ENCODE assay signal across 27 cellular contexts in the genomic region with DNA sequence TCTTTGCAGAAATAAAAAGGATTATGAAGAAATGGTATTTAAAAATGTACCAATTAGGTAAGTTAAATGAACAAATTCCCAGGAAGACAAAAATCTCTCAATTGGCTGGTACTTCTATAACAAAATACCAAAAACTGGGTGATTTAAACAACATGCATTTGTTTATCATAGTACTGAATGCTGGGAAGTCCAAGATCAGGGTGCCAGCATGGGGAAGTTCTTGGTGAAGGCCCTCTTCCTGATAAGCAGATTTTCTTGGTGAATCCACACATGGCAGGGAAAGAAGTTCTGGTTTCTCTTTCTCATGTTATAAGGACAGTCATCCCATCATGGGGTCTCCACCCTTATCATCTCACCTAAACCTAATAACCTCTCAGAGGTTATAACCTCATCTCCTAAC.
"Had no signal": no experiment of that assay in that cellular context is flagged by ENCODE, and none has a peak within 500 bp of the region (broad histone marks: within the 10 kb centered on the region; RNA-seq: fewer than 3 reads in every experiment).

No MANE protein-coding gene starts in this region.

- H3K27me3 Mint-ChIP-seq: naive thymus-derived CD4-positive, alpha-beta T cell had no signal

- H3K79me2 ChIP-seq: hepatocyte had no signal

- H3K27me3 ChIP-seq: gastroesophageal sphincter, heart left ventricle, hepatocyte, ovary, sigmoid colon, stomach, tibial artery, upper lobe of left lung had no signal

- H3K36me3 Mint-ChIP-seq: naive thymus-derived CD4-positive, alpha-beta T cell; stimulated activated effector memory CD8-positive, alpha-beta T cell treated with anti-CD3 and anti-CD28 coated beads, Interleukin-12 subunit alpha, Interleukin-12 subunit beta, amount 100 ng/mL, for 72 hours had no signal

- H3K4me1 Mint-ChIP-seq: nephron progenitor cell; stimulated activated effector memory CD8-positive, alpha-beta T cell treated with anti-CD3 and anti-CD28 coated beads, Interleukin-12 subunit alpha, Interleukin-12 subunit beta, amount 100 ng/mL, for 72 hours had no signal

- ATAC-seq: gastroesophageal sphincter; heart left ventricle; left colon; lower lobe of right lung; naive thymus-derived CD4-positive, alpha-beta T cell; psoas muscle; right cardiac atrium; stimulated activated effector memory CD8-positive, alpha-beta T cell treated with anti-CD3 and anti-CD28 coated beads, Interleukin-12 subunit alpha, Interleukin-12 subunit beta, amount 100 ng/mL, for 72 hours had no signal

- DNase-seq: dermis blood vessel endothelial cell; effector memory CD4-positive, alpha-beta T cell; erythroblast; heart left ventricle; left colon; left ventricle myocardium inferior; lower lobe of right lung; mesenchymal stem cell; midbrain; naive thymus-derived CD4-positive, alpha-beta T cell; nephron progenitor cell; occipital lobe; ovary; posterior cingulate gyrus; psoas muscle; right cardiac atrium; sigmoid colon; stimulated activated CD4-positive, alpha-beta T cell treated with anti-CD3 and anti-CD28 coated beads, Interleukin-2, amount 100 ng/mL, for 24 hours; stimulated activated CD4-positive, alpha-beta T cell treated with anti-CD3 and anti-CD28 coated beads, Interleukin-4, amount 100 ng/mL, for 24 hours; stimulated activated naive CD4-positive, alpha-beta T cell treated with Interleukin-2 at 50 U/mL for 16 hours; stomach; tibial artery; upper lobe of left lung had no signal

- H3K27ac Mint-ChIP-seq: naive thymus-derived CD4-positive, alpha-beta T cell; nephron progenitor cell; stimulated activated effector memory CD8-positive, alpha-beta T cell treated with anti-CD3 and anti-CD28 coated beads, Interleukin-12 subunit alpha, Interleukin-12 subunit beta, amount 100 ng/mL, for 72 hours had no signal

- H3K4me1 ChIP-seq: heart left ventricle, left ventricle myocardium inferior, lower lobe of right lung, psoas muscle, stomach, upper lobe of left lung had no signal

- H3K4me3 Mint-ChIP-seq: naive thymus-derived CD4-positive, alpha-beta T cell; nephron progenitor cell; stimulated activated effector memory CD8-positive, alpha-beta T cell treated with anti-CD3 and anti-CD28 coated beads, Interleukin-12 subunit alpha, Interleukin-12 subunit beta, amount 100 ng/mL, for 72 hours had no signal

- H3K9me3 ChIP-seq: gastroesophageal sphincter, lower lobe of right lung, ovary, psoas muscle, sigmoid colon, stomach, tibial artery, upper lobe of left lung had no signal

- H3K9me3 Mint-ChIP-seq: stimulated activated effector memory CD8-positive, alpha-beta T cell treated with anti-CD3 and anti-CD28 coated beads, Interleukin-12 subunit alpha, Interleukin-12 subunit beta, amount 100 ng/mL, for 72 hours had no signal

- H3K4me3 ChIP-seq: coronary artery, gastroesophageal sphincter, heart left ventricle, hepatocyte, left ventricle myocardium inferior, lower lobe of right lung, ovary, psoas muscle, sigmoid colon, stomach, tibial artery, upper lobe of left lung had no signal

- H3K27ac ChIP-seq: coronary artery, gastroesophageal sphincter, heart left ventricle, hepatocyte, left ventricle myocardium inferior, lower lobe of right lung, ovary, psoas muscle, sigmoid colon, stomach, tibial artery, upper lobe of left lung had no signal

- H3K36me3 ChIP-seq: gastroesophageal sphincter, heart left ventricle, left ventricle myocardium inferior, lower lobe of right lung, ovary, sigmoid colon, stomach, tibial artery, upper lobe of left lung had no signal

- H3K4me2 ChIP-seq: hepatocyte had no signal
